In the genomic region with DNA sequence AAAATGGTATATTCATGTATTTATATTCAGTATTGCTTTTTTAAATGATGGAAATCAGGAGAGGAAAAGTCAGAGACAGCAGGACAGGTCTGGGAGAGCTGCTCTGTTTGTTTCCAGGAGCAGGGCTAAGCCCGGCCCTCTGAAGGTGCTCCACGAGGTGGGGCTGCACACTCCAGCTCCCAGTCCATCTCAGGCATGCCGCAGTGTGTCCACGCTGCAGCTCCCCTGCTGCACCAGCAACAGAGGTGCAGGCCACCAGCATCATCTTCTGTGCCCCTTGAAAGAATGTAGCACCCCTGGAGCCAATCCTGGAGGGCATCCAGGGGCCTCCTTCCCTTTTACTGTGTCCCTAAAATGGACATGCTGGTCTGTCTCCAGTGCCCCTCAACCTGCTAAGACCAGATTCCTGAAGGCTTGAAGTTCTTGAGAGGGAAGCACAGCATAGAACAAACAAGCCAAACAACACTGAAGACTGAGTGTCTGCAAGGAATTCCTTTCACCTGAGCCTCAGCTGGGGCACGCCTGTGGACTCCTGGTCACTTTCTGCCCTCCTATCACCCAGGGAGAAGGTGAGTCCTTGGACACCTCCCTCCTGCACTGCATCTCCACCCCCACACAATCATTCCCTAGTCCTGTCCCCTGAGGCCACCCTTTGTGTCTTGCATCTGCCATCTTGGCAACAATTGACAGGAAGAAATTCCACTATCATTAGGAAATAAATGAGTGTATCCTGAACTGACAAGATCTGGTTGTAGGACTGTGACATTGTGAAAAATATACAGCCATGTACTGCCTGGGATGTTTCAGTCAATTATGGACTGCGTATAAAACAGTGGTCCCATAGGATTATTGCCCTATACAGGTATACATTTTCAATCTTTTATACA, we compare ENCODE assay signal across 20 cellular contexts.
DNase-seq lines count a peak whose midpoint lies in the region; ATAC-seq, FAIRE-seq and TF ChIP-seq lines count a peak whose summit lies in the region.
"Had no signal": no experiment of that assay in that cellular context is flagged by ENCODE, and none has a peak within 500 bp of the region (broad histone marks: within the 10 kb centered on the region; RNA-seq: fewer than 3 reads in every experiment).

No MANE protein-coding gene starts in this region.

- no peak overlapping the region for H3K4me3 ChIP-seq in H1 (ENCODE audit: extremely low read depth in 1 of 4, insufficient read depth in 2 of 4, low read depth in 3 of 4, low read length in 4 of 4)
- no peak overlapping the region for H3K4me3 ChIP-seq in lower lobe of right lung
- H3K4me3 ChIP-seq in mammary epithelial cell (replicated peaks in 1 of 3; ENCODE audit: insufficient read depth in 1 of 3, low read depth in 2 of 3, low read length in 3 of 3) = no peak overlapping the region

- no peaks in the 10 kb centered on the region for H3K79me2 ChIP-seq in H1 (ENCODE audit: control insufficient read depth in 1 of 2, insufficient read depth in 2 of 2, low read length in 2 of 2)
- no peaks in the 10 kb centered on the region for H3K79me2 ChIP-seq in mammary epithelial cell (ENCODE audit: insufficient read depth, low read length)

- POLR2A ChIA-PET in H1 (lab: Charles Lee; ENCODE audit: partially characterized antibody) (no interaction called here), WTC11 (lab: Charles Lee) (no interaction called here)

- H3K4me2 ChIP-seq in H1 (ENCODE audit: insufficient read depth in 1 of 2, low read depth in 2 of 2, low read length in 2 of 2) (no peak overlapping the region), mammary epithelial cell (ENCODE audit: insufficient read depth, low read depth, low read length) (no peak overlapping the region)

- DNase-seq in ELF-1 (ENCODE audit: low read depth, low spot score) = peak; percentile 51
- no peak for DNase-seq in H1 (ENCODE audit: low read depth in 1 of 2, low spot score in 2 of 2)
- DNase-seq in lower lobe of right lung = no peak
- no peak for DNase-seq in stimulated activated effector memory CD8-positive, alpha-beta T cell treated with anti-CD3 and anti-CD28 coated beads, Interleukin-12 subunit alpha, Interleukin-12 subunit beta, amount 100 ng/mL, for 72 hours (ENCODE audit: low spot score in 2 of 2)
- no peak for DNase-seq in mammary epithelial cell
- DNase-seq in WTC11 (ENCODE audit: low spot score) = no peak
- no peak for DNase-seq in GM12891 (ENCODE audit: insufficient read length, low spot score)
- DNase-seq: CD4-positive, alpha-beta T cell; DMS153; GOT3; Karpas-422; NCI-H1417 treated with DMSO at 0.1 percent for 48 hours; NCI-H187 treated with DMSO at 0.1 percent for 48 hours; NCI-H2227 treated with DMSO at 0.1 percent for 48 hours; NCI-H524; NCI-H82; OCI-M1; SIG-M5 had no signal

- H2BK120ac ChIP-seq in H1 (replicated peaks; ENCODE audit: low read depth, low read length) = no peak overlapping the region

- H3K4ac ChIP-seq in H1 (replicated peaks; ENCODE audit: insufficient read length, low read depth, low read length) = peak overlapping the region; percentile 17

- no peaks in the 10 kb centered on the region for H3K4me1 Mint-ChIP-seq in stimulated activated effector memory CD8-positive, alpha-beta T cell treated with anti-CD3 and anti-CD28 coated beads, Interleukin-12 subunit alpha, Interleukin-12 subunit beta, amount 100 ng/mL, for 72 hours
- H3K4me1 Mint-ChIP-seq in WTC11 = peaks cover 30% of the 10 kb centered on the region

- H4K8ac ChIP-seq in H1 (ENCODE audit: extremely low read depth, insufficient read depth, low read length) = no peak overlapping the region

- in situ Hi-C loops in mammary epithelial cell (cut with MboI; ENCODE audit: low sequenced_read_pairs in 2 of 2) = no loop called here

- no peak overlapping the region for H3K14ac ChIP-seq in H1 (ENCODE audit: insufficient read length)

- FAIRE-seq in H1 (lab: Jason Lieb, UNC) (no peak), GM12891 (lab: Jason Lieb, UNC) (no peak)
- FAIRE-seq: GM12892, GM18507 had no signal

- dilution Hi-C loops in mammary epithelial cell (cut with HindIII; ENCODE audit: low sequenced_read_pairs) = no loop called here

- H3K27ac ChIP-seq in H1 (ENCODE audit: low read depth, low read length) = no peak overlapping the region
- H3K27ac ChIP-seq in lower lobe of right lung = no peak overlapping the region
- no peak overlapping the region for H3K27ac ChIP-seq in mammary epithelial cell (ENCODE audit: insufficient read depth, low read depth, low read length)

- no TSS peak for BruUV-seq in mammary epithelial cell (replicated peaks; lab: Mats Ljungman, UMichigan)

- H2BK12ac ChIP-seq in H1 (ENCODE audit: low read depth, low read length) = no peak overlapping the region

- no peak overlapping the region for H3K18ac ChIP-seq in H1 (ENCODE audit: extremely low read depth, low read length)

- no peak; a peak in 1 of 4 replicates for TF ChIP-seq RAD21 in H1 (IDR thresholded peaks at IDR 0.05 in 1 of 2, conservative IDR thresholded peaks at IDR 0.05 in 1 of 2; ENCODE audit: low read depth in 2 of 2, low read length in 2 of 2)

- no peaks in the 10 kb centered on the region for H3K79me1 ChIP-seq in H1 (ENCODE audit: low read depth, low read length)

- H4K5ac ChIP-seq in H1 (ENCODE audit: insufficient read length, low read depth, low read length) = no peak overlapping the region

- no peak overlapping the region for H3K27ac Mint-ChIP-seq in stimulated activated effector memory CD8-positive, alpha-beta T cell treated with anti-CD3 and anti-CD28 coated beads, Interleukin-12 subunit alpha, Interleukin-12 subunit beta, amount 100 ng/mL, for 72 hours
- no peak overlapping the region; the same call in 1 of the 2 replicates for H3K27ac Mint-ChIP-seq in WTC11
- H3K27ac Mint-ChIP-seq: CD4-positive, alpha-beta T cell had no signal

- no peak overlapping the region for H4K91ac ChIP-seq in H1 (replicated peaks; ENCODE audit: insufficient read length, low read length)

- TF ChIP-seq EP300 in H1 (IDR thresholded peaks at IDR 0.05; ENCODE audit: borderline replicate concordance in 1 of 2, low read depth in 2 of 2, low read length in 2 of 2) = no peak

- no peak overlapping the region for H2BK15ac ChIP-seq in H1 (ENCODE audit: low read length)

- intact Hi-C loops in lower lobe of right lung (cut with DNase I) = no loop called here
- intact Hi-C loops in mammary epithelial cell (cut with micrococcal nuclease) = no loop called here

- no peak for TF ChIP-seq POLR2A in H1 (IDR thresholded peaks at IDR 0.05; ENCODE audit: control extremely low read depth in 1 of 2, low read depth in 2 of 2, low read length in 2 of 2)
- TF ChIP-seq POLR2A in GM12891 (IDR thresholded peaks at IDR 0.05; ENCODE audit: low read depth, low read length) = no peak

- WGBS in H1 (ENCODE audit: extremely low coverage in 1 of 2, insufficient coverage in 1 of 2, insufficient read length in 1 of 2, insufficient replicate concordance in 2 of 2, low coverage in 1 of 2, low lambda C conversion rate in 2 of 2, missing lambda C conversion rate in 1 of 2), 2 experiments = 96% methylated on average over 6 of the region's 6 CpGs; no CpG with 5 or more reads in 1 of the 2 experiments
- 65% methylated on average over 6 of the region's 6 CpGs for WGBS in mammary epithelial cell (ENCODE audit: low coverage, missing lambda C conversion rate)

- no peak overlapping the region for H3K9ac ChIP-seq in H1 (replicated peaks in 1 of 4; ENCODE audit: extremely low read depth in 1 of 4, low read depth in 3 of 4, low read length in 3 of 4)
- no peak overlapping the region for H3K9ac ChIP-seq in mammary epithelial cell (ENCODE audit: insufficient read depth, low read length)

- no peaks in the 10 kb centered on the region for H4K20me1 ChIP-seq in H1 (replicated peaks in 1 of 2; ENCODE audit: control insufficient read depth in 1 of 2, insufficient read depth in 2 of 2, low read length in 2 of 2)
- no peaks in the 10 kb centered on the region for H4K20me1 ChIP-seq in mammary epithelial cell (ENCODE audit: insufficient read depth, low read length)

- no peaks in the 10 kb centered on the region for H3K36me3 Mint-ChIP-seq in stimulated activated effector memory CD8-positive, alpha-beta T cell treated with anti-CD3 and anti-CD28 coated beads, Interleukin-12 subunit alpha, Interleukin-12 subunit beta, amount 100 ng/mL, for 72 hours
- H3K36me3 Mint-ChIP-seq in WTC11 = no peaks in the 10 kb centered on the region

- H3K27me3 ChIP-seq in H1 (replicated peaks in 1 of 4; ENCODE audit: control insufficient read depth in 3 of 4, extremely low read depth in 1 of 4, insufficient read depth in 3 of 4, low read length in 3 of 4) (no peaks in the 10 kb centered on the region; a peak in 1 of 7 replicates), lower lobe of right lung (ENCODE audit: low read depth) (no peaks in the 10 kb centered on the region), mammary epithelial cell (ENCODE audit: insufficient read depth, low read length) (no peaks in the 10 kb centered on the region)

- H2AFZ ChIP-seq in H1 (ENCODE audit: low read length) (no peak overlapping the region), mammary epithelial cell (ENCODE audit: low read depth, low read length) (no peak overlapping the region)

- no peak overlapping the region for H2BK5ac ChIP-seq in H1 (ENCODE audit: low read depth, low read length)

- H3K23me2 ChIP-seq in H1 (ENCODE audit: low read depth, low read length) = no peaks in the 10 kb centered on the region

- peak overlapping the region; percentile 26 for H3K56ac ChIP-seq in H1 (replicated peaks; ENCODE audit: insufficient read length, low read depth, low read length)

- H3K9me3 Mint-ChIP-seq in stimulated activated effector memory CD8-positive, alpha-beta T cell treated with anti-CD3 and anti-CD28 coated beads, Interleukin-12 subunit alpha, Interleukin-12 subunit beta, amount 100 ng/mL, for 72 hours = no peaks in the 10 kb centered on the region
- H3K9me3 Mint-ChIP-seq in WTC11 = no peaks in the 10 kb centered on the region
- H3K9me3 Mint-ChIP-seq: CD4-positive, alpha-beta T cell had no signal

- no peaks in the 10 kb centered on the region for H3K36me3 ChIP-seq in H1 (ENCODE audit: control insufficient read depth in 2 of 4, insufficient read depth in 4 of 4, low read length in 3 of 4)
- no peaks in the 10 kb centered on the region for H3K36me3 ChIP-seq in lower lobe of right lung
- no peaks in the 10 kb centered on the region for H3K36me3 ChIP-seq in mammary epithelial cell (ENCODE audit: insufficient read depth, low read length)

- TF ChIP-seq CTCF in H1 (IDR thresholded peaks at IDR 0.05; ENCODE audit: control extremely low read depth in 1 of 3, insufficient read depth in 1 of 3, low read depth in 1 of 3, low read length in 3 of 3) = no peak
- peak; percentile 13 for TF ChIP-seq CTCF in lower lobe of right lung (IDR thresholded peaks at IDR 0.05)
- no peak for TF ChIP-seq CTCF in mammary epithelial cell (conservative IDR thresholded peaks at IDR 0.05 in 1 of 2, IDR thresholded peaks at IDR 0.05 in 1 of 2; ENCODE audit: extremely low read depth in 1 of 2, insufficient read depth in 1 of 2, low read depth in 1 of 2, low read length in 2 of 2)
- no peak for TF ChIP-seq CTCF in WTC11 (IDR thresholded peaks at IDR 0.05)

- H3K4me3 Mint-ChIP-seq in stimulated activated effector memory CD8-positive, alpha-beta T cell treated with anti-CD3 and anti-CD28 coated beads, Interleukin-12 subunit alpha, Interleukin-12 subunit beta, amount 100 ng/mL, for 72 hours = no peak overlapping the region
- no peak overlapping the region for H3K4me3 Mint-ChIP-seq in WTC11
- H3K4me3 Mint-ChIP-seq: CD4-positive, alpha-beta T cell had no signal

- H2AK5ac ChIP-seq in H1 (ENCODE audit: low read depth, low read length) = no peak overlapping the region

- no peaks in the 10 kb centered on the region; the same call in 1 of the 2 replicates for H3K27me3 Mint-ChIP-seq in WTC11 (ENCODE audit: low read depth)

- ATAC-seq in lower lobe of right lung = peak; percentile 81 to 87
- ATAC-seq in stimulated activated effector memory CD8-positive, alpha-beta T cell treated with anti-CD3 and anti-CD28 coated beads, Interleukin-12 subunit alpha, Interleukin-12 subunit beta, amount 100 ng/mL, for 72 hours = peak; percentile 8
- ATAC-seq in WTC11 = no peak

- CTCF ChIA-PET in H1 (lab: Charles Lee; ENCODE audit: partially characterized antibody) (no interaction called here), mammary epithelial cell (lab: Charles Lee; ENCODE audit: low non-redundant PET) (interaction anchor here (0.7 kb wide), 1 partner anchor 594 kb away, joined by 3 read pairs; no protein-coding TSS in a partner anchor), WTC11 (lab: Charles Lee) (interaction anchor here (0.7 kb wide), 1 partner anchor 595 kb away, joined by 3 read pairs; no protein-coding TSS in a partner anchor)

- no peak overlapping the region for H2BK20ac ChIP-seq in H1 (ENCODE audit: low read length)

- H3K9me3 ChIP-seq in H1 (ENCODE audit: insufficient read depth in 2 of 2, low read depth in 1 of 2, low read length in 1 of 2) (no peaks in the 10 kb centered on the region), lower lobe of right lung (no peaks in the 10 kb centered on the region), mammary epithelial cell (replicated peaks; ENCODE audit: insufficient read depth, low read length) (peaks cover 15% of the 10 kb centered on the region)

- H3K4me1 ChIP-seq in H1 (replicated peaks in 1 of 4; ENCODE audit: control insufficient read depth in 3 of 4, insufficient read depth in 4 of 4, low read length in 3 of 4) (peaks cover 0 to 4% (median 0%) of the 10 kb centered on the region in 4 experiments; a peak in 1 of 7 replicates), lower lobe of right lung (peaks cover 4% of the 10 kb centered on the region), mammary epithelial cell (ENCODE audit: insufficient read depth, low read length) (no peaks in the 10 kb centered on the region)

- H3K23ac ChIP-seq in H1 (ENCODE audit: insufficient read length) = no peak overlapping the region
